In the genomic region with DNA sequence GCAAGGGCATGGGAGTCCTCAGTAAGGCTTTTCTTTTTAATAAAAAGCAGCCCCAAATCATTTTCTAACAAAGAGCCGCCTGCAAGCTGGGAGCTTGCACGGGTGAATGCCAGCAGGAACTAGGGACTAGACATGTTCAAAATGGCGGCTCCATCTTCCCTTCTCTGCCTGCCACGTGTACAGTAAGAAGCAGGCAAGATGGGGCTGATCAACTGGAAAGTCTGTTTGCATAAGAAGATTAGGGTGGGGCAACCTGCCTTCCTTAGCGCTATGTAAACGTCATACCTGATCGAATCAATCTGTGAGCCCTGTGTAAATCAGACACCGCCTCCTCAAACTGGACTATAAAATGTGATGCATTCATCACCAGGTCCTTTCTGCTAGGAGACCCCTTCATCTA, we compare ENCODE assay signal across 18 cellular contexts.
DNase-seq lines count a peak whose midpoint lies in the region; TF ChIP-seq lines count a peak whose summit lies in the region.
"Had no signal": no experiment of that assay in that cellular context is flagged by ENCODE, and none has a peak within 500 bp of the region (broad histone marks: within the 10 kb centered on the region; RNA-seq: fewer than 3 reads in every experiment).

No MANE protein-coding gene starts in this region.

- no peaks in the 10 kb centered on the region for H3K36me3 ChIP-seq in neural progenitor cell
- H3K36me3 ChIP-seq: BE2C, HAP-1 had no signal

- no peak overlapping the region for H3K9ac ChIP-seq in neural progenitor cell

- no peak overlapping the region for H2AFZ ChIP-seq in neural progenitor cell (replicated peaks)

- H3F3A ChIP-seq in neural progenitor cell (ENCODE audit: low read depth), result peaks cover 18% of the 10 kb centered on the region

- H3K4me2 ChIP-seq in neural progenitor cell, result no peak overlapping the region

- H3K36me3 Mint-ChIP-seq in neural progenitor cell, result no peaks in the 10 kb centered on the region
- H3K36me3 Mint-ChIP-seq: CD4-positive, CD25-positive, alpha-beta regulatory T cell; CD8-positive, alpha-beta memory T cell had no signal

- H3K27ac Mint-ChIP-seq in neural progenitor cell, result peak overlapping the region; percentile 23
- H3K27ac Mint-ChIP-seq: CD4-positive, CD25-positive, alpha-beta regulatory T cell had no signal

- H3K4me3 ChIP-seq in neural progenitor cell, result no peak overlapping the region
- H3K4me3 ChIP-seq: GM12878, HAP-1 had no signal

- H3K79me2 ChIP-seq in neural progenitor cell (ENCODE audit: low read depth), result no peaks in the 10 kb centered on the region

- peaks cover 2% of the 10 kb centered on the region for H3K27me3 Mint-ChIP-seq in neural progenitor cell (ENCODE audit: insufficient read depth, low read depth)

- no peak overlapping the region for H3K27ac ChIP-seq in neural progenitor cell

- no peak for TF ChIP-seq CTCF in neural progenitor cell (IDR thresholded peaks at IDR 0.05)

- no peaks in the 10 kb centered on the region for H4K20me1 ChIP-seq in neural progenitor cell (ENCODE audit: low read depth)

- peaks cover 33% of the 10 kb centered on the region for H3K4me1 ChIP-seq in neural progenitor cell
- H3K4me1 ChIP-seq: BE2C, HAP-1 had no signal

- peaks cover 2% of the 10 kb centered on the region for H3K9me3 Mint-ChIP-seq in neural progenitor cell

- no peak overlapping the region for H3K4me3 Mint-ChIP-seq in neural progenitor cell
- H3K4me3 Mint-ChIP-seq: CD4-positive, CD25-positive, alpha-beta regulatory T cell; CD8-positive, alpha-beta memory T cell had no signal

- H3K9me3 ChIP-seq in neural progenitor cell (ENCODE audit: low read depth), result no peaks in the 10 kb centered on the region
- H3K9me3 ChIP-seq: BE2C, HAP-1 had no signal

- H3K4me1 Mint-ChIP-seq in neural progenitor cell, result peaks cover 19% of the 10 kb centered on the region
- H3K4me1 Mint-ChIP-seq: CD4-positive, CD25-positive, alpha-beta regulatory T cell; CD8-positive, alpha-beta memory T cell had no signal

- peak; percentile 36 for DNase-seq in NCI-H82 (lab: John Stamatoyannopoulos, UW)
- no peak for DNase-seq in NCI-H82 treated with DMSO at 0.1 percent for 48 hours (lab: John Stamatoyannopoulos, UW; ENCODE audit: unreplicated experiment)
- DNase-seq in NCI-H748 (lab: John Stamatoyannopoulos, UW; ENCODE audit: unreplicated experiment), result peak; percentile 68
- no peak for DNase-seq in neural progenitor cell (ENCODE audit: low spot score)
- DNase-seq in NCI-H187 (lab: John Stamatoyannopoulos, UW), result no peak
- no peak for DNase-seq in T-helper 2 cell
- DNase-seq: BE2C; C1 segment of cervical spinal cord; CD4-positive, CD25-positive, alpha-beta regulatory T cell; CD8-positive, alpha-beta memory T cell; COR-L47; DMS 273 treated with DMSO at 0.1 percent for 48 hours; DMS53; DND-41; EL; IMR-90 had no signal

- no peaks in the 10 kb centered on the region for H3K27me3 ChIP-seq in neural progenitor cell
- H3K27me3 ChIP-seq: BE2C had no signal

Comparison
In these comparisons a context has a peak if more than half of its experiments do, and no peak if none do; other contexts are left out.
1. DNase-seq: peak in NCI-H82 (single experiment) and NCI-H748 (single experiment); none in NCI-H82 treated with DMSO at 0.1 percent for 48 hours (single experiment), neural progenitor cell (single experiment), NCI-H187 (0 of 2) and T-helper 2 cell (0 of 5).